10 cellular contexts compared by ENCODE assay signal in the genomic region with DNA sequence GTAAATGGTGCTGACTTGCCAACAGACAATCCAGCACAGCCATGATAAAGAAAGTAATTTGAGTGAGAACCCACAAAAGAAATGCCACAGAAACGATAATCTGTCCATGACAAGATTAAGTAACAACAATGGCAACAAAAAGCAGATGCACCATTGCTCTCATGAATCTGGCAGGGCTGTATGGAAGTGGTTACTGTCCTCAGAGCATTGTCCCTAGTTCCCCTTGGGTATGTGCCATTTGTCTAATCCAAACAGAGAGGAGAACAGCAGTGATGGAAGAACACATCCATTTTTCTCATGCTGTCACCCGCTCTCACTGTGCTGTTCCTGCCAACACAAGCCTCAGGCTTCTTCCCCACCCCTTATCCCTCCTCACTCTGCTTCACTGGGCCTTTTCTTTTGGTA.
DNase-seq lines count a peak whose midpoint lies in the region; ATAC-seq and TF ChIP-seq lines count a peak whose summit lies in the region.
"Had no signal": no experiment of that assay in that cellular context is flagged by ENCODE, and none has a peak within 500 bp of the region (broad histone marks: within the 10 kb centered on the region; RNA-seq: fewer than 3 reads in every experiment).

No MANE protein-coding gene starts in this region.

- no peaks in the 10 kb centered on the region for H3K27me3 ChIP-seq in psoas muscle (ENCODE audit: insufficient read depth in 3 of 3, low read length in 2 of 3)

- H3K4me1 ChIP-seq in psoas muscle = peaks cover 41% of the 10 kb centered on the region

- 12 to 16% (median 16%) methylated on average over 2 of the region's 2 CpGs for WGBS in psoas muscle, 3 donors

- peaks cover 3 to 19% of the 10 kb centered on the region in 2 donors for H3K36me3 ChIP-seq in psoas muscle (ENCODE audit: insufficient read depth in 1 of 2, low read depth in 1 of 2)

- ATAC-seq in psoas muscle (peak; percentile 74 to 95 (median 92)), GM18502 (IDR thresholded peaks at IDR 0.05; ENCODE audit: poor library complexity, unreplicated experiment) (no peak), GM18870 (IDR thresholded peaks at IDR 0.05; ENCODE audit: unreplicated experiment) (no peak)
- ATAC-seq: naive thymus-derived CD8-positive, alpha-beta T cell had no signal

- intact Hi-C loops in psoas muscle (cut with DNase I) = no loop called here

- DNase-seq in Jurkat, Clone E6-1 (ENCODE audit: low read depth, low spot score) = peak; percentile 47
- peak; percentile 60 for DNase-seq in RPMI7951 (ENCODE audit: low read depth)
- peak; percentile 66 for DNase-seq in fibroblast of mammary gland (ENCODE audit: low read depth)
- DNase-seq in psoas muscle = no peak
- no peak for DNase-seq in activated gamma-delta T cell (lab: John Stamatoyannopoulos, UW)
- no peak for DNase-seq in NCI-H1048 (lab: John Stamatoyannopoulos, UW)
- DNase-seq: activated T-cell treated with anti-CD3 and anti-CD28 coated beads, Interleukin-2, amount 50 U/mL, for 24 hours; naive thymus-derived CD8-positive, alpha-beta T cell had no signal

- no peak overlapping the region for H3K4me3 ChIP-seq in Jurkat, Clone E6-1 (ENCODE audit: low read length)
- H3K4me3 ChIP-seq in fibroblast of mammary gland (ENCODE audit: control insufficient read depth, low read depth, low read length) (no peak overlapping the region), psoas muscle (no peak overlapping the region)

- peak overlapping the region; percentile 9 for H3K27ac ChIP-seq in psoas muscle

- H3K9me3 ChIP-seq in psoas muscle = no peaks in the 10 kb centered on the region

- TF ChIP-seq CTCF in fibroblast of mammary gland (conservative IDR thresholded peaks at IDR 0.05; ENCODE audit: control insufficient read depth, insufficient read depth, low read depth, low read length) = no peak
- TF ChIP-seq CTCF in psoas muscle (IDR thresholded peaks at IDR 0.05) = no peak

Comparison
In these comparisons a context has a peak if more than half of its experiments do, and no peak if none do; other contexts are left out.
1. DNase-seq: peak in Jurkat, Clone E6-1 (single experiment), RPMI7951 (single experiment) and fibroblast of mammary gland (single experiment); none in psoas muscle (0 of 2), activated gamma-delta T cell (single experiment) and NCI-H1048 (single experiment).
2. ATAC-seq: peak in psoas muscle (4 of 4); none in GM18502 (single experiment) and GM18870 (single experiment).